In genomic region chr9:99057665-99058625, GRCh38 we compare ENCODE assay signal across 8 cellular contexts. TPM values are rescaled to one million over a fixed set of nuclear protein-coding genes. Genes with fewer than 3 reads are reported as not detected.
A peak's percentile ranks its signal among the peaks of the same experiment; 100 is the strongest.
DNase-seq lines count a peak whose midpoint lies in the region; ATAC-seq and TF ChIP-seq lines count a peak whose summit lies in the region.

No MANE protein-coding gene starts in this region.

- DNase-seq in SIG-M5 (lab: John Stamatoyannopoulos, UW), result peak; percentile 60
- peak; percentile 47 for DNase-seq in activated naive CD4-positive, alpha-beta T cell treated with anti-CD3 and anti-CD28 coated beads, Interleukin-2, amount 50 U/mL, for 16 hours
- peak in 1 of 2 donors; percentile 72 for DNase-seq in left lung
- peak; percentile 47 to 60 for DNase-seq in stimulated activated CD8-positive, alpha-beta memory T cell treated with anti-CD3 and anti-CD28 coated beads, Interleukin-4, amount 100 ng/mL, for 4 hours (ENCODE audit: low read depth in 2 of 2, low spot score in 1 of 2)
- DNase-seq in iPS-NIHi7 (ENCODE audit: extremely low spot score), result no peak
- DNase-seq in BE2C, result no peak

- no peaks in the 10 kb centered on the region for H3K27me3 ChIP-seq in left lung
- H3K27me3 ChIP-seq in BE2C, result peaks cover 12% of the 10 kb centered on the region; the same call in 1 of the 2 replicates

- H3K9me3 ChIP-seq in left lung (no peaks in the 10 kb centered on the region), BE2C (no peaks in the 10 kb centered on the region)

- peak overlapping the region; percentile 57 to 94 for H3K27ac ChIP-seq in left lung

- TF ChIP-seq CTCF in left lung (IDR thresholded peaks at IDR 0.05) (no peak), BE2C (IDR thresholded peaks at IDR 0.05; ENCODE audit: low read depth, low read length) (no peak)

- no peak overlapping the region for H3K4me3 ChIP-seq in left lung
- no peak overlapping the region for H3K4me3 ChIP-seq in BE2C (ENCODE audit: low read depth, low read length)

- intact Hi-C loops in left lung (cut with DNase I), result no loop called here

- ATAC-seq in GM18858 (IDR thresholded peaks at IDR 0.05; ENCODE audit: unreplicated experiment) (peak; percentile 80), HG02973 (IDR thresholded peaks at IDR 0.05; ENCODE audit: unreplicated experiment) (peak; percentile 58), left lung (peak; percentile 62)

- H3K36me3 ChIP-seq in left lung (no peaks in the 10 kb centered on the region), BE2C (no peaks in the 10 kb centered on the region)

- H3K4me1 ChIP-seq in left lung (peaks cover 3 to 44% of the 10 kb centered on the region in 2 donors), BE2C (no peaks in the 10 kb centered on the region)

RNA-seq across cellular contexts. Expression of gene TGFBR1, which starts 47.0 kb away (rescaled TPM):
- 10 to 100 TPM; 60.9 to 74.1 TPM for total RNA-seq in left lung
- 3.2 TPM for polyA plus RNA-seq in BE2C (2012; ENCODE audit: insufficient read depth, insufficient read length, low read depth)

Comparison
In these comparisons a context has a peak if more than half of its experiments do, and no peak if none do; other contexts are left out.
1. DNase-seq: peak in SIG-M5 (single experiment), activated naive CD4-positive, alpha-beta T cell treated with anti-CD3 and anti-CD28 coated beads, Interleukin-2, amount 50 U/mL, for 16 hours (single experiment) and stimulated activated CD8-positive, alpha-beta memory T cell treated with anti-CD3 and anti-CD28 coated beads, Interleukin-4, amount 100 ng/mL, for 4 hours (2 of 2); none in iPS-NIHi7 (single experiment) and BE2C (single experiment).
2. Peak in every context shown above with its lines, with median percentiles within 50 percentile points of each other: ATAC-seq.